Comparison of ENCODE assay signal across 14 cellular contexts in the genomic region with DNA sequence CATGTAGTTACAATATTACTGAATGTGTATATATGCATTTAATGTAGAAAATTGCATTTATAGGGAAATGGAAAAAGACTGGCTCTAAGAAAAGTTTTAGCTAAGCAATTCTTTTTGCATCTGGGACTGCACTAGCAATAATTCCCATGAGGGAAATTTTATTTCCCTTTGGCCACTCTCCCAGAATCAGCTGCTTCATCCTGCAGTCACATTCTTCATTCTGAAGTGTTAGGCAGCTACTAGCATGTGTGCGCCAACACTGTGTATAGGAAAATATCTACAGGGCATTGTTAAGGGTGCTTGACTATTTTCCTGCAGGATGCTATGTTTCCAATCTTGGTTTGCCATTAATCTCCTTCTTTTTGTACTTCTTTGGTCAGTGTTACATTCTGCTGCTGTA.
DNase-seq lines count a peak whose midpoint lies in the region; ATAC-seq and TF ChIP-seq lines count a peak whose summit lies in the region.
"Had no signal": no experiment of that assay in that cellular context is flagged by ENCODE, and none has a peak within 500 bp of the region (broad histone marks: within the 10 kb centered on the region; RNA-seq: fewer than 3 reads in every experiment).

No MANE protein-coding gene starts in this region.

- no peaks in the 10 kb centered on the region for H3K36me3 ChIP-seq in hepatocyte (replicated peaks; ENCODE audit: insufficient read depth, low read depth)

- H3K27ac Mint-ChIP-seq in activated CD4-positive, alpha-beta T cell treated with anti-CD3 and anti-CD28 coated beads for 36 hours = no peak overlapping the region
- H3K27ac Mint-ChIP-seq: activated CD4-positive, alpha-beta memory T cell treated with anti-CD3 and anti-CD28 coated beads for 36 hours; GM23338; progenitor cell of endocrine pancreas had no signal

- TF ChIP-seq CTCF in astrocyte of the cerebellum (IDR thresholded peaks at IDR 0.05; ENCODE audit: low read depth, low read length, missing control alignments) (no peak), hepatocyte (IDR thresholded peaks at IDR 0.05; ENCODE audit: poor library complexity) (no peak), GM10248 (IDR thresholded peaks at IDR 0.05; ENCODE audit: control extremely low read depth, extremely low read depth, low read depth, missing control alignments) (no peak)

- H3K4me3 Mint-ChIP-seq in activated CD4-positive, alpha-beta T cell treated with anti-CD3 and anti-CD28 coated beads for 36 hours = no peak overlapping the region
- H3K4me3 Mint-ChIP-seq: activated CD4-positive, alpha-beta memory T cell treated with anti-CD3 and anti-CD28 coated beads for 36 hours; GM23338 had no signal

- no peaks in the 10 kb centered on the region for H3K27me3 Mint-ChIP-seq in activated CD4-positive, alpha-beta T cell treated with anti-CD3 and anti-CD28 coated beads for 36 hours
- H3K27me3 Mint-ChIP-seq: activated CD4-positive, alpha-beta memory T cell treated with anti-CD3 and anti-CD28 coated beads for 36 hours; progenitor cell of endocrine pancreas had no signal

- POLR2A ChIA-PET in activated CD4-positive, alpha-beta T cell treated with anti-CD3 and anti-CD28 coated beads for 36 hours (lab: Charles Lee) = no interaction called here
- POLR2A ChIA-PET in GM10248 (lab: Yijun Ruan, JAX) = no interaction called here

- intact Hi-C loops in activated CD4-positive, alpha-beta T cell treated with anti-CD3 and anti-CD28 coated beads for 36 hours (cut with DNase I, micrococcal nuclease) = no loop called here

- no peaks in the 10 kb centered on the region for H3K36me3 Mint-ChIP-seq in activated CD4-positive, alpha-beta T cell treated with anti-CD3 and anti-CD28 coated beads for 36 hours (ENCODE audit: low read depth)
- H3K36me3 Mint-ChIP-seq: activated CD4-positive, alpha-beta memory T cell treated with anti-CD3 and anti-CD28 coated beads for 36 hours had no signal

- H3K4me1 Mint-ChIP-seq in activated CD4-positive, alpha-beta T cell treated with anti-CD3 and anti-CD28 coated beads for 36 hours = no peaks in the 10 kb centered on the region
- H3K4me1 Mint-ChIP-seq: GM23338 had no signal

- no peak overlapping the region for H2AFZ ChIP-seq in hepatocyte
- H2AFZ ChIP-seq: GM23338 had no signal

- in situ Hi-C loops in astrocyte of the cerebellum (cut with HindIII; ENCODE audit: low sequenced_read_pairs) = no loop called here

- no peak for ATAC-seq in activated CD4-positive, alpha-beta T cell treated with anti-CD3 and anti-CD28 coated beads for 36 hours
- ATAC-seq: GM23338 had no signal

- DNase-seq in A172 (ENCODE audit: low spot score) (peak; percentile 54), HT1080 (ENCODE audit: low read depth) (peak; percentile 13), astrocyte of the cerebellum (ENCODE audit: low read depth) (peak; percentile 65), hepatocyte (ENCODE audit: low spot score) (peak; percentile 34), NCI-H1930 (lab: John Stamatoyannopoulos, UW) (no peak), GM10248 (ENCODE audit: extremely low spot score) (no peak)
- no peak for DNase-seq in activated CD4-positive, alpha-beta T cell treated with anti-CD3 and anti-CD28 coated beads for 36 hours
- no peak for DNase-seq in NK-92 treated with Interleukin-12 subunit alpha and Interleukin-12 subunit beta, amount 100 ng/mL, for 24 hours (lab: John Stamatoyannopoulos, UW)
- DNase-seq: activated CD4-positive, alpha-beta memory T cell treated with anti-CD3 and anti-CD28 coated beads for 36 hours; activated effector memory CD4-positive, alpha-beta T cell treated with Interleukin-2 at 50 U/mL for 16 hours; stimulated activated CD4-positive, alpha-beta T cell treated with anti-CD3 and anti-CD28 coated beads, Interleukin-1b, Interleukin-23, amount 100 ng/mL, for 48 hours had no signal

- no peak overlapping the region for H3K4me2 ChIP-seq in hepatocyte
- H3K4me2 ChIP-seq: GM23338 had no signal

- H3K27me3 ChIP-seq in hepatocyte = no peaks in the 10 kb centered on the region

- no peaks in the 10 kb centered on the region for H3K9me2 ChIP-seq in hepatocyte (replicated peaks; ENCODE audit: insufficient read depth)

- H3K4me3 ChIP-seq in astrocyte of the cerebellum (ENCODE audit: low read depth, low read length) (no peak overlapping the region), hepatocyte (no peak overlapping the region)
- H3K4me3 ChIP-seq: GM23338 had no signal

- no peaks in the 10 kb centered on the region for H4K20me1 ChIP-seq in hepatocyte (ENCODE audit: insufficient read depth, poor library complexity, severe bottlenecking)

- CTCF ChIA-PET in activated CD4-positive, alpha-beta T cell treated with anti-CD3 and anti-CD28 coated beads for 36 hours (lab: Charles Lee) = no interaction called here
- CTCF ChIA-PET in GM10248 (lab: Yijun Ruan, JAX) = interaction anchor here (1.1 kb wide), 1 partner anchor 8 kb away, joined by 3 read pairs; no protein-coding TSS in a partner anchor

- H3K4me1 ChIP-seq in hepatocyte (ENCODE audit: insufficient read depth) = peaks cover 6% of the 10 kb centered on the region

- 75% methylated on average over 1 of the region's 1 CpG for WGBS in hepatocyte (ENCODE audit: low lambda C conversion rate, missing lambda C conversion rate)

- no peaks in the 10 kb centered on the region for H3K79me2 ChIP-seq in hepatocyte

- H3K27ac ChIP-seq in hepatocyte = no peak overlapping the region
- H3K27ac ChIP-seq: RWPE1 had no signal

- no peaks in the 10 kb centered on the region for H3K9me3 ChIP-seq in hepatocyte (ENCODE audit: low read depth)

- peaks cover 10% of the 10 kb centered on the region for H3K9me3 Mint-ChIP-seq in activated CD4-positive, alpha-beta T cell treated with anti-CD3 and anti-CD28 coated beads for 36 hours (ENCODE audit: low read depth)
- H3K9me3 Mint-ChIP-seq: activated CD4-positive, alpha-beta memory T cell treated with anti-CD3 and anti-CD28 coated beads for 36 hours; GM23338 had no signal

Comparison
In these comparisons a context has a peak if more than half of its experiments do, and no peak if none do; other contexts are left out.
1. DNase-seq: peak in A172 (single experiment), HT1080 (single experiment), astrocyte of the cerebellum (single experiment) and hepatocyte (single experiment); none in activated CD4-positive, alpha-beta T cell treated with anti-CD3 and anti-CD28 coated beads for 36 hours (single experiment), NK-92 treated with Interleukin-12 subunit alpha and Interleukin-12 subunit beta, amount 100 ng/mL, for 24 hours (single experiment), NCI-H1930 (0 of 2) and GM10248 (single experiment).